In genomic region chr12:28569698-28570411, GRCh38 we compare ENCODE assay signal across 13 cellular contexts.
DNase-seq lines count a peak whose midpoint lies in the region; ATAC-seq, FAIRE-seq and TF ChIP-seq lines count a peak whose summit lies in the region.
"Had no signal": no experiment of that assay in that cellular context is flagged by ENCODE, and none has a peak within 500 bp of the region (broad histone marks: within the 10 kb centered on the region; RNA-seq: fewer than 3 reads in every experiment).

No MANE protein-coding gene starts in this region.

- no peak overlapping the region for H3K4me3 ChIP-seq in right atrium auricular region
- H3K4me3 ChIP-seq in bronchial epithelial cell (ENCODE audit: low read depth, low read length) = no peak overlapping the region
- H3K4me3 ChIP-seq: SJCRH30 had no signal

- H3K27me3 ChIP-seq in right atrium auricular region = no peaks in the 10 kb centered on the region
- no peaks in the 10 kb centered on the region for H3K27me3 ChIP-seq in bronchial epithelial cell (ENCODE audit: control insufficient read depth, insufficient read depth, low read length)
- H3K27me3 ChIP-seq: SJCRH30 had no signal

- TF ChIP-seq CTCF in right atrium auricular region (IDR thresholded peaks at IDR 0.05) (no peak), bronchial epithelial cell (IDR thresholded peaks at IDR 0.05; ENCODE audit: insufficient read depth, low read length, severe bottlenecking) (no peak)

- ATAC-seq in Right ventricle myocardium superior (ENCODE audit: poor library complexity) (peak; percentile 48), HG03159 (IDR thresholded peaks at IDR 0.05; ENCODE audit: unreplicated experiment) (no peak), GM21447 (IDR thresholded peaks at IDR 0.05; ENCODE audit: unreplicated experiment) (no peak)

- CTCF ChIA-PET in activated CD4-positive, alpha-beta memory T cell treated with anti-CD3 and anti-CD28 coated beads, Interleukin-2, amount 10 ng/mL, durations not matched to agents 7 days and 5 days (lab: Charles Lee) = no interaction called here

- no peak overlapping the region for H3K27ac ChIP-seq in right atrium auricular region
- H3K27ac ChIP-seq: SJCRH30 had no signal

- no peaks in the 10 kb centered on the region for H3K36me3 Mint-ChIP-seq in activated CD4-positive, alpha-beta memory T cell treated with anti-CD3 and anti-CD28 coated beads, Interleukin-2, amount 10 ng/mL, durations not matched to agents 7 days and 5 days (ENCODE audit: low read depth)

- no peak overlapping the region for H3K27ac Mint-ChIP-seq in activated CD4-positive, alpha-beta memory T cell treated with anti-CD3 and anti-CD28 coated beads, Interleukin-2, amount 10 ng/mL, durations not matched to agents 7 days and 5 days
- H3K27ac Mint-ChIP-seq: CD4-positive, CD25-positive, alpha-beta regulatory T cell had no signal

- intact Hi-C loops in Right ventricle myocardium superior (cut with DNase I) = no loop called here

- FAIRE-seq in bronchial epithelial cell (lab: Jason Lieb, UNC) = no peak

- H3K9me3 Mint-ChIP-seq in activated CD4-positive, alpha-beta memory T cell treated with anti-CD3 and anti-CD28 coated beads, Interleukin-2, amount 10 ng/mL, durations not matched to agents 7 days and 5 days = no peaks in the 10 kb centered on the region

- H3K36me3 ChIP-seq in right atrium auricular region (no peaks in the 10 kb centered on the region), bronchial epithelial cell (ENCODE audit: control insufficient read depth, insufficient read depth, low read length) (no peaks in the 10 kb centered on the region)
- H3K36me3 ChIP-seq: SJCRH30 had no signal

- H3K27me3 Mint-ChIP-seq in activated CD4-positive, alpha-beta memory T cell treated with anti-CD3 and anti-CD28 coated beads, Interleukin-2, amount 10 ng/mL, durations not matched to agents 7 days and 5 days = no peaks in the 10 kb centered on the region
- H3K27me3 Mint-ChIP-seq: CD4-positive, CD25-positive, alpha-beta regulatory T cell had no signal

- in situ Hi-C loops in KBM-7 (cut with MboI; ENCODE audit: low pct_unique_long_range_greater_than_20kb, low sequenced_read_pairs) = no loop called here

- H3K4me3 Mint-ChIP-seq in activated CD4-positive, alpha-beta memory T cell treated with anti-CD3 and anti-CD28 coated beads, Interleukin-2, amount 10 ng/mL, durations not matched to agents 7 days and 5 days = no peak overlapping the region
- H3K4me3 Mint-ChIP-seq: CD4-positive, CD25-positive, alpha-beta regulatory T cell had no signal

- POLR2A ChIA-PET in activated CD4-positive, alpha-beta memory T cell treated with anti-CD3 and anti-CD28 coated beads, Interleukin-2, amount 10 ng/mL, durations not matched to agents 7 days and 5 days (lab: Charles Lee) = no interaction called here

- no peaks in the 10 kb centered on the region for H3K4me1 Mint-ChIP-seq in activated CD4-positive, alpha-beta memory T cell treated with anti-CD3 and anti-CD28 coated beads, Interleukin-2, amount 10 ng/mL, durations not matched to agents 7 days and 5 days
- H3K4me1 Mint-ChIP-seq: CD4-positive, CD25-positive, alpha-beta regulatory T cell had no signal

- no peaks in the 10 kb centered on the region for H3K4me1 ChIP-seq in right atrium auricular region
- H3K4me1 ChIP-seq: SJCRH30 had no signal

- no peaks in the 10 kb centered on the region for H3K9me3 ChIP-seq in right atrium auricular region
- H3K9me3 ChIP-seq: SJCRH30 had no signal

- no peak for DNase-seq in Right ventricle myocardium superior
- DNase-seq in right atrium auricular region (ENCODE audit: low spot score) = no peak
- DNase-seq in bronchial epithelial cell (ENCODE audit: low read depth) = peak; percentile 57
- DNase-seq in left kidney (ENCODE audit: low read depth, low spot score) = peak; percentile 35
- DNase-seq in KBM-7 = no peak
- no peak for DNase-seq in activated CD4-positive, alpha-beta memory T cell treated with anti-CD3 and anti-CD28 coated beads, Interleukin-2, amount 10 ng/mL, durations not matched to agents 7 days and 5 days
- DNase-seq: activated CD8-positive, alpha-beta memory T cell treated with anti-CD3 and anti-CD28 coated beads, Interleukin-2, amount 50 U/mL, for 4 hours; CD4-positive, CD25-positive, alpha-beta regulatory T cell; effector CD4-positive, alpha-beta T cell; Kasumi-1; SJCRH30 had no signal

Comparison
In these comparisons a context has a peak if more than half of its experiments do, and no peak if none do; other contexts are left out.
1. DNase-seq: peak in bronchial epithelial cell (single experiment) and left kidney (single experiment); none in Right ventricle myocardium superior (single experiment), right atrium auricular region (single experiment), KBM-7 (single experiment) and activated CD4-positive, alpha-beta memory T cell treated with anti-CD3 and anti-CD28 coated beads, Interleukin-2, amount 10 ng/mL, durations not matched to agents 7 days and 5 days (single experiment).